In the genomic region with DNA sequence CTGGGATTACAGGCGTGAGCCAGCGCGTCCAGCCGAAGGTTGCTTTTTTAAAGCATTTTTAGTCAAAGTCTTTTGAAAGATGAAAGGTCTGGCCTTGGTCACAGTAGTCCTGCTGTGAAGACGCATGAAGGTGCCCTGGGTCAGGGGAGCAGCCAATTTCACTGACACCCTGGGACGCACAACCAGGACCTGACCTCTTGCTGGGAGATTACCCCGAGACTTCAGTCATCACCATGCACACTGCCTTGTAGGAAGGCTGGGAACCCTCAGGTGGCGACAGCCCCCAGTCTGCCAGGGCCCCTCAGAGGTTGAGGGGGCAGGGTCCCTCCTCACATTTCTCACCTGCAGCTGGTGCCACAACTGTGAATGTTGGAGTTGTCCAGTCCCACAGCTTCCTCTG, we compare ENCODE assay signal across 25 cellular contexts. TPM values are rescaled to one million over a fixed set of nuclear protein-coding genes. Genes with fewer than 3 reads are reported as not detected.
A peak's percentile ranks its signal among the peaks of the same experiment; 100 is the strongest.
DNase-seq lines count a peak whose midpoint lies in the region; ATAC-seq, FAIRE-seq and TF ChIP-seq lines count a peak whose summit lies in the region.
"Had no signal": no experiment of that assay in that cellular context is flagged by ENCODE, and none has a peak within 500 bp of the region (broad histone marks: within the 10 kb centered on the region; RNA-seq: fewer than 3 reads in every experiment).

No MANE protein-coding gene starts in this region.

- TF ChIP-seq POLR2A in IMR-90 (IDR thresholded peaks at IDR 0.05; ENCODE audit: low read depth, low read length) (no peak), K562 (conservative IDR thresholded peaks at IDR 0.05) (no peak), gastrocnemius medialis (IDR thresholded peaks at IDR 0.05) (no peak)

- H3K27me3 ChIP-seq in IMR-90 (ENCODE audit: control insufficient read depth, insufficient read depth, low read length) = no peaks in the 10 kb centered on the region
- H3K27me3 ChIP-seq in K562 (ENCODE audit: control insufficient read depth in 2 of 2, insufficient read depth in 2 of 2, low read length in 2 of 2) = no peaks in the 10 kb centered on the region
- no peaks in the 10 kb centered on the region for H3K27me3 ChIP-seq in right atrium auricular region
- no peaks in the 10 kb centered on the region for H3K27me3 ChIP-seq in gastrocnemius medialis
- H3K27me3 ChIP-seq in BE2C = no peaks in the 10 kb centered on the region
- H3K27me3 ChIP-seq: MG63, ovary, transverse colon had no signal

- dilution Hi-C loops in IMR-90 (cut with HindIII; ENCODE audit: low sequenced_read_pairs, unreplicated experiment) = no loop called here

- H2AFZ ChIP-seq in IMR-90 (replicated peaks; ENCODE audit: low read length, poor library complexity) = no peak overlapping the region
- H2AFZ ChIP-seq in K562 (ENCODE audit: low read depth, low read length) = no peak overlapping the region

- DNase-seq in IMR-90 = no peak
- DNase-seq in K562 (ENCODE audit: extremely low read depth in 1 of 4, low spot score in 3 of 4) = no peak
- DNase-seq in right atrium auricular region (ENCODE audit: low spot score) = no peak
- no peak for DNase-seq in gastrocnemius medialis
- DNase-seq in hepatic stellate cell (ENCODE audit: low spot score) = no peak
- no peak for DNase-seq in globus pallidus (ENCODE audit: low spot score)
- no peak for DNase-seq in HuH-7 (ENCODE audit: low spot score)
- no peak for DNase-seq in BE2C
- DNase-seq: activated CD4-positive, alpha-beta T cell treated with anti-CD3 and anti-CD28 coated beads, Interleukin-2, amount 50 U/mL, for 1 hour; activated naive CD4-positive, alpha-beta T cell treated with Interleukin-2 at 50 U/mL for 16 hours; CD8-positive, alpha-beta memory T cell; GF-D8; HFFc6; hypothalamus; MG63; naive thymus-derived CD4-positive, alpha-beta T cell; NCI-H146; NCI-H2171 treated with DMSO at 0.1 percent for 48 hours; NCI-H69; ovary; SIG-M5; T-helper 1 cell; transverse colon had no signal

- WGBS in IMR-90 (ENCODE audit: extremely low coverage in 2 of 2, insufficient read length in 1 of 2), 2 experiments = 85% methylated on average over 2 of the region's 8 CpGs; no CpG with 5 or more reads in 1 of the 2 experiments
- 86% methylated on average over 8 of the region's 8 CpGs for WGBS in K562 (ENCODE audit: insufficient coverage, low coverage, missing lambda C conversion rate)

- H2BK20ac ChIP-seq in IMR-90 (ENCODE audit: low read depth, low read length) = no peak overlapping the region

- H3K9ac ChIP-seq in IMR-90 (ENCODE audit: low read depth, low read length) (no peak overlapping the region), K562 (ENCODE audit: insufficient read depth in 1 of 2, low read depth in 2 of 2, low read length in 2 of 2) (peak overlapping the region in 1 of 2 experiments; percentile 35; a peak in 1 of 4 replicates)

- no peak overlapping the region for H2BK15ac ChIP-seq in IMR-90 (ENCODE audit: low read depth, low read length)

- H2AK5ac ChIP-seq in IMR-90 (ENCODE audit: low read depth, low read length) = no peak overlapping the region

- H4K8ac ChIP-seq in IMR-90 (ENCODE audit: low read depth in 2 of 2, low read length in 2 of 2) = no peak overlapping the region

- no peak overlapping the region for H4K5ac ChIP-seq in IMR-90 (ENCODE audit: low read depth, low read length)

- ATAC-seq in IMR-90 (ENCODE audit: low read depth) (no peak), K562 (no peak), gastrocnemius medialis (peak in 1 of 2 donors; percentile 16)
- ATAC-seq: naive thymus-derived CD4-positive, alpha-beta T cell had no signal

- no peak overlapping the region for H2BK120ac ChIP-seq in IMR-90 (ENCODE audit: low read depth, low read length)

- H3K79me2 ChIP-seq in K562 (ENCODE audit: control insufficient read depth, insufficient read depth, low read length) = peaks cover 84% of the 10 kb centered on the region

- intact Hi-C loops in IMR-90 (cut with micrococcal nuclease) (no loop called here), K562 (cut with micrococcal nuclease) (no loop called here), gastrocnemius medialis (cut with DNase I; ENCODE audit: low total_unique reads) (no loop called here)

- H3K14ac ChIP-seq in IMR-90 (replicated peaks; ENCODE audit: low read depth, low read length) = no peak overlapping the region

- H3K4me3 ChIP-seq in IMR-90 (ENCODE audit: insufficient read depth, low read depth, low read length) (no peak overlapping the region), K562 (no peak overlapping the region), right atrium auricular region (no peak overlapping the region), gastrocnemius medialis (no peak overlapping the region), BE2C (ENCODE audit: low read depth, low read length) (no peak overlapping the region)
- H3K4me3 ChIP-seq: MG63, ovary, transverse colon had no signal

- FAIRE-seq in K562 (lab: Jason Lieb, UNC) = no peak
- FAIRE-seq: keratinocyte had no signal

- H3K4ac ChIP-seq in IMR-90 (ENCODE audit: low read depth, low read length) = no peak overlapping the region

- no peak overlapping the region for H3K56ac ChIP-seq in IMR-90 (ENCODE audit: extremely low read depth, insufficient read depth, low read length)

- in situ Hi-C loops in IMR-90 (cut with MboI; ENCODE audit: low sequenced_read_pairs) = no loop called here
- in situ Hi-C loops in K562 (cut with MboI) = no loop called here
- in situ Hi-C loops in gastrocnemius medialis (cut with MboI; ENCODE audit: low sequenced_read_pairs in 4 of 4) = no loop called here

- no peak overlapping the region for H4K91ac ChIP-seq in IMR-90 (ENCODE audit: insufficient read depth, low read depth, low read length)

- H4K20me1 ChIP-seq in IMR-90 (ENCODE audit: insufficient read depth, low read length) = peaks cover 95% of the 10 kb centered on the region
- H4K20me1 ChIP-seq in K562 (replicated peaks; ENCODE audit: control insufficient read depth, insufficient read depth, low read length) = peaks cover 4% of the 10 kb centered on the region; the same call in 1 of the 2 replicates

- H2AK9ac ChIP-seq in IMR-90 (replicated peaks; ENCODE audit: low read depth, low read length, poor library complexity) = peak overlapping the region; percentile 28

- H3K18ac ChIP-seq in IMR-90 (ENCODE audit: low read depth, low read length) = no peak overlapping the region

- H2BK5ac ChIP-seq in IMR-90 (ENCODE audit: low read depth, low read length, poor library complexity, severe bottlenecking) = no peak overlapping the region

- H3K23ac ChIP-seq in IMR-90 (ENCODE audit: low read depth, low read length) = no peak overlapping the region

- H3K27ac ChIP-seq in IMR-90 (ENCODE audit: insufficient read depth, low read length) (no peak overlapping the region), K562 (ENCODE audit: extremely low read depth, low read depth, low read length) (no peak overlapping the region), right atrium auricular region (peak overlapping the region; percentile 63 to 73), gastrocnemius medialis (peak overlapping the region in 3 of 4 donors; percentile 27 to 65 (median 37))
- H3K27ac ChIP-seq: HL-60, ovary, transverse colon had no signal

- H3K36me3 ChIP-seq in IMR-90 (ENCODE audit: control insufficient read depth, insufficient read depth, low read length) (peaks cover 54% of the 10 kb centered on the region), K562 (ENCODE audit: control insufficient read depth, insufficient read depth, low read length) (peaks cover 85% of the 10 kb centered on the region), right atrium auricular region (peaks cover 66% of the 10 kb centered on the region), gastrocnemius medialis (peaks cover 0 to 16% of the 10 kb centered on the region in 2 donors), BE2C (peaks cover 74% of the 10 kb centered on the region)
- H3K36me3 ChIP-seq: ovary had no signal

- CTCF ChIA-PET in IMR-90 (lab: Yijun Ruan, JAX) = no interaction called here
- CTCF ChIA-PET in K562 (lab: Yijun Ruan, JAX; ENCODE audit: low intra/inter-chr PET ratio) = no interaction called here

- TF ChIP-seq CTCF in IMR-90 (conservative IDR thresholded peaks at IDR 0.05; ENCODE audit: low read depth, low read length) (no peak), K562 (IDR thresholded peaks at IDR 0.05 in 2 of 3, conservative IDR thresholded peaks at IDR 0.05 in 1 of 3; ENCODE audit: insufficient read depth in 2 of 3, low read depth in 1 of 3, low read length in 3 of 3) (no peak), right atrium auricular region (IDR thresholded peaks at IDR 0.05) (no peak), gastrocnemius medialis (IDR thresholded peaks at IDR 0.05 in 4 of 5, conservative IDR thresholded peaks at IDR 0.05 in 1 of 5) (no peak), BE2C (IDR thresholded peaks at IDR 0.05; ENCODE audit: low read depth, low read length) (no peak)

- no peak for TF ChIP-seq EP300 in K562 (IDR thresholded peaks at IDR 0.05; ENCODE audit: low read length)

- TF ChIP-seq RAD21 in IMR-90 (IDR thresholded peaks at IDR 0.05; ENCODE audit: low read length) (no peak), K562 (CRISPR knock-in tag; conservative IDR thresholded peaks at IDR 0.05 in 1 of 2, IDR thresholded peaks at IDR 0.05 in 1 of 2) (no peak)

- peaks cover 2% of the 10 kb centered on the region for H3K4me1 ChIP-seq in IMR-90 (ENCODE audit: control insufficient read depth, insufficient read depth, low read length)
- peaks cover 0 to 20% of the 10 kb centered on the region in 2 experiments; a peak in 4 of 5 replicates for H3K4me1 ChIP-seq in K562 (replicated peaks in 1 of 2; ENCODE audit: control insufficient read depth in 2 of 2, insufficient read depth in 2 of 2, low read length in 2 of 2)
- H3K4me1 ChIP-seq in right atrium auricular region = peaks cover 0 to 63% of the 10 kb centered on the region in 2 donors
- H3K4me1 ChIP-seq in gastrocnemius medialis = peaks cover 22 to 25% of the 10 kb centered on the region in 2 donors
- no peaks in the 10 kb centered on the region for H3K4me1 ChIP-seq in BE2C

- H3K4me2 ChIP-seq in IMR-90 (ENCODE audit: low read depth, low read length) (no peak overlapping the region), K562 (ENCODE audit: insufficient read depth, low read length) (no peak overlapping the region)

- H3K9me1 ChIP-seq in IMR-90 (ENCODE audit: insufficient read depth, low read length) (peaks cover 13% of the 10 kb centered on the region), K562 (ENCODE audit: control insufficient read depth, insufficient read depth, low read length) (no peaks in the 10 kb centered on the region)

- peaks cover 31 to 75% of the 10 kb centered on the region in 2 experiments for H3K79me1 ChIP-seq in IMR-90 (ENCODE audit: low read depth in 1 of 2, low read length in 2 of 2)

- POLR2A ChIA-PET in IMR-90 (lab: Charles Lee; ENCODE audit: unreplicated experiment) (no interaction called here), K562 (lab: Yijun Ruan, JAX) (no interaction called here)

- no TSS peak for BruUV-seq in IMR-90 (replicated peaks; lab: Mats Ljungman, UMichigan)
- BruUV-seq in K562 (replicated peaks; lab: Mats Ljungman, UMichigan) = no TSS peak

- H3K9me3 ChIP-seq in IMR-90 (ENCODE audit: control insufficient read depth, insufficient read depth, low read length) (no peaks in the 10 kb centered on the region), K562 (replicated peaks; ENCODE audit: control insufficient read depth, insufficient read depth, low read depth, low read length) (peaks cover 7% of the 10 kb centered on the region), right atrium auricular region (no peaks in the 10 kb centered on the region), gastrocnemius medialis (no peaks in the 10 kb centered on the region), BE2C (0 out of 2 replicates have a peak, but pooled peaks cover 3% of the 10 kb centered on the region)
- H3K9me3 ChIP-seq: MG63, ovary, transverse colon had no signal

RNA-seq across cellular contexts. Expression of gene CPLX1, which starts 53.2 kb away (rescaled TPM):
- total RNA-seq in IMR-90 (2012; rRNA removed) (not detected in 2 replicates), K562 (2014; rRNA removed) (0.61 and 1.00 TPM in 2 replicates), K562 (2014; rRNA removed; fragmentation: Illumina TruSeq; extraction: Trizol) (not detected in 2 replicates), K562 (2015; rRNA removed; fragmentation: Illumina TruSeq; extraction: Trizol) (0.07 and 0.23 TPM in 2 replicates), K562 (2021) (2.1 and 3.3 TPM in 2 replicates), right atrium auricular region (1 to 10 TPM in 1 of 2 donors, under 1 TPM in 1; 0.98 to 2.3 TPM), gastrocnemius medialis (1 to 10 TPM in 1 of 4 donors, under 1 TPM in 1, not detected in 2; 0.91 to 1.0 TPM)
- polyA plus RNA-seq in IMR-90 (2012; rRNA removed) (0.05 and 0.06 TPM in 2 replicates), K562 (2011; rRNA removed) (0.17 and 0.23 TPM in 2 replicates), K562 (2014; fragmentation: Illumina TruSeq; extraction: Trizol) (0.12 and 0.21 TPM in 2 replicates), K562 (2014; fragmentation: Nextera tagmentation; extraction: Ambion mirVana) (under 1 TPM in 1 of 2 experiments, not detected in 1; 0.03 TPM), K562 (2014; rRNA removed) (0.55 and 1.3 TPM in 2 replicates)
- polyA plus RNA-seq in IMR-90 (2012; cell fraction: cytosol; rRNA removed) = 0.05 and 0.13 TPM in 2 replicates
- polyA plus RNA-seq in IMR-90 (2012; cell fraction: nucleus; rRNA removed; ENCODE audit: low replicate concordance) = 0.25 and 0.30 TPM in 2 replicates
- 1.1 and 1.5 TPM in 2 replicates for total RNA-seq in K562 (2011; cell fraction: chromatin; rRNA removed; ENCODE audit: low replicate concordance)
- 0.92 and 1.3 TPM in 2 replicates for total RNA-seq in K562 (2011; cell fraction: nucleolus; rRNA removed)
- total RNA-seq in K562 (2011; cell fraction: nucleoplasm; rRNA removed) = 0.61 and 0.73 TPM in 2 replicates
- polyA plus RNA-seq in K562 (2011; cell fraction: cytosol; rRNA removed) = 0.04 and 0.33 TPM in 2 replicates
- polyA plus RNA-seq in K562 (2011; cell fraction: nucleus; rRNA removed) = 1.2 and 4.9 TPM in 2 replicates
- 0.50 and 1.6 TPM in 2 replicates for polyA plus RNA-seq in K562 (2012)
- polyA minus RNA-seq in K562 (2011; rRNA and poly(A)+ RNA removed) = 0.18 TPM in 1 of 2 replicates, not detected in the other
- polyA minus RNA-seq in K562 (2011; cell fraction: cytosol; rRNA and poly(A)+ RNA removed) = 2.2 TPM in 1 of 2 replicates, not detected in the other
- polyA minus RNA-seq in K562 (2011; cell fraction: nucleus; rRNA and poly(A)+ RNA removed) = 0.27 TPM in 1 of 2 replicates, not detected in the other
- polyA plus RNA-seq in BE2C (2012; ENCODE audit: insufficient read depth, insufficient read length, low read depth) = 71.1 TPM
- polyA plus RNA-seq: CD8-positive, alpha-beta memory T cell had no signal

Comparison
In these comparisons a context has a peak if more than half of its experiments do, and no peak if none do; other contexts are left out.
1. H3K27ac ChIP-seq: peak in right atrium auricular region (2 of 2) and gastrocnemius medialis (3 of 4); none in IMR-90 (single experiment) and K562 (single experiment).